25 cellular contexts compared by ENCODE assay signal in genomic region chr17:82202981-82203380, GRCh38. TPM values are rescaled to one million over a fixed set of nuclear protein-coding genes. Genes with fewer than 3 reads are reported as not detected.
A peak's percentile ranks its signal among the peaks of the same experiment; 100 is the strongest.
DNase-seq lines count a peak whose midpoint lies in the region; ATAC-seq, FAIRE-seq and TF ChIP-seq lines count a peak whose summit lies in the region.
"Had no signal": no experiment of that assay in that cellular context is flagged by ENCODE, and none has a peak within 500 bp of the region (broad histone marks: within the 10 kb centered on the region; RNA-seq: fewer than 3 reads in every experiment).

No MANE protein-coding gene starts in this region.

- H3K9me3 ChIP-seq in sigmoid colon = no peaks in the 10 kb centered on the region
- H3K9me3 ChIP-seq: body of pancreas, lower lobe of right lung, prostate gland, thoracic aorta, uterus had no signal

- FAIRE-seq in D721Med (lab: Jason Lieb, UNC) = no peak
- FAIRE-seq: A204.1 had no signal

- 84% methylated on average over 10 of the region's 10 CpGs for WGBS in sigmoid colon, 2 donors

- peak; percentile 68 for DNase-seq in activated CD4-positive, alpha-beta T cell treated with anti-CD3 and anti-CD28 coated beads for 36 hours
- no peak for DNase-seq in activated CD4-positive, alpha-beta T cell treated with anti-CD3 and anti-CD28 coated beads for 1 hour
- peak; percentile 72 for DNase-seq in stimulated activated CD4-positive, alpha-beta T cell treated with anti-CD3 and anti-CD28 coated beads, Interleukin-15, amount 100 ng/mL, for 24 hours
- no peak for DNase-seq in stimulated activated CD4-positive, alpha-beta T cell treated with anti-CD3 and anti-CD28 coated beads, Interleukin-4, amount 100 ng/mL, for 24 hours
- peak; percentile 46 for DNase-seq in activated naive CD8-positive, alpha-beta T cell treated with anti-CD3 and anti-CD28 coated beads, Interleukin-2, amount 50 U/mL, for 24 hours
- peak; percentile 56 for DNase-seq in stimulated activated CD8-positive, alpha-beta memory T cell treated with anti-CD3 and anti-CD28 coated beads, Interleukin-4, amount 100 ng/mL, for 48 hours
- DNase-seq in sigmoid colon (no peak), D721Med (ENCODE audit: insufficient read length, low spot score) (no peak)
- DNase-seq: body of pancreas; COR-L47; DMS79; GF-D8; HFFc6; lower lobe of right lung; NCI-H1092 treated with DMSO at 0.1 percent for 48 hours; NCI-H1930; NCI-H226; NCI-H774; stimulated activated naive B cell treated with anti-CD40 and anti-IgM and Interleukin-4, amounts not matched to agents 10 μg/mL and 1 μg/mL and 100 μg/mL, for 72 hours; uterus had no signal

- peaks cover 67% of the 10 kb centered on the region for H3K4me1 Mint-ChIP-seq in activated CD4-positive, alpha-beta T cell treated with anti-CD3 and anti-CD28 coated beads for 36 hours
- H3K4me1 Mint-ChIP-seq in activated naive CD8-positive, alpha-beta T cell treated with anti-CD3 and anti-CD28 coated beads, Interleukin-2, amount 50 U/mL, for 24 hours = peaks cover 82% of the 10 kb centered on the region

- peak overlapping the region; percentile 3 for H3K4me3 Mint-ChIP-seq in activated CD4-positive, alpha-beta T cell treated with anti-CD3 and anti-CD28 coated beads for 36 hours
- H3K4me3 Mint-ChIP-seq in activated naive CD8-positive, alpha-beta T cell treated with anti-CD3 and anti-CD28 coated beads, Interleukin-2, amount 50 U/mL, for 24 hours = peak overlapping the region; percentile 10
- H3K4me3 Mint-ChIP-seq: GM23338; HFFc6; IgD-negative memory B cell; stimulated activated naive B cell treated with anti-CD40 and anti-IgM and Interleukin-4, amounts not matched to agents 10 μg/mL and 1 μg/mL and 100 μg/mL, for 72 hours had no signal

- H3K36me3 Mint-ChIP-seq in activated CD4-positive, alpha-beta T cell treated with anti-CD3 and anti-CD28 coated beads for 36 hours (ENCODE audit: low read depth) = peaks cover 19% of the 10 kb centered on the region
- peaks cover 14% of the 10 kb centered on the region for H3K36me3 Mint-ChIP-seq in activated naive CD8-positive, alpha-beta T cell treated with anti-CD3 and anti-CD28 coated beads, Interleukin-2, amount 50 U/mL, for 24 hours (ENCODE audit: low read depth)

- TF ChIP-seq POLR2A in sigmoid colon (IDR thresholded peaks at IDR 0.05) = no peak

- no peak for TF ChIP-seq EP300 in sigmoid colon (IDR thresholded peaks at IDR 0.05)

- POLR2A ChIA-PET in activated CD4-positive, alpha-beta T cell treated with anti-CD3 and anti-CD28 coated beads for 36 hours (lab: Charles Lee) = no interaction called here

- CTCF ChIA-PET in activated CD4-positive, alpha-beta T cell treated with anti-CD3 and anti-CD28 coated beads for 36 hours (lab: Charles Lee) = interaction anchor here (1.5 kb wide), 1 partner anchor 33 kb away, joined by 3 read pairs; no protein-coding TSS in a partner anchor

- H3K27ac ChIP-seq in sigmoid colon = no peak overlapping the region
- H3K27ac ChIP-seq: body of pancreas, lower lobe of right lung, prostate gland, thoracic aorta, uterus had no signal

- H3K36me3 ChIP-seq in sigmoid colon = peaks cover 0 to 21% (median 8%) of the 10 kb centered on the region in 4 donors
- H3K36me3 ChIP-seq: prostate gland, thoracic aorta, uterus had no signal

- H3K9me3 Mint-ChIP-seq in activated CD4-positive, alpha-beta T cell treated with anti-CD3 and anti-CD28 coated beads for 36 hours (ENCODE audit: low read depth) = no peaks in the 10 kb centered on the region
- H3K9me3 Mint-ChIP-seq in activated naive CD8-positive, alpha-beta T cell treated with anti-CD3 and anti-CD28 coated beads, Interleukin-2, amount 50 U/mL, for 24 hours = no peaks in the 10 kb centered on the region
- H3K9me3 Mint-ChIP-seq: GM23338; HFFc6; IgD-negative memory B cell; stimulated activated naive B cell treated with anti-CD40 and anti-IgM and Interleukin-4, amounts not matched to agents 10 μg/mL and 1 μg/mL and 100 μg/mL, for 72 hours had no signal

- no peaks in the 10 kb centered on the region for H3K27me3 Mint-ChIP-seq in activated CD4-positive, alpha-beta T cell treated with anti-CD3 and anti-CD28 coated beads for 36 hours
- no peaks in the 10 kb centered on the region for H3K27me3 Mint-ChIP-seq in activated naive CD8-positive, alpha-beta T cell treated with anti-CD3 and anti-CD28 coated beads, Interleukin-2, amount 50 U/mL, for 24 hours
- H3K27me3 Mint-ChIP-seq: IgD-negative memory B cell; stimulated activated naive B cell treated with anti-CD40 and anti-IgM and Interleukin-4, amounts not matched to agents 10 μg/mL and 1 μg/mL and 100 μg/mL, for 72 hours had no signal

- no peak for ATAC-seq in activated CD4-positive, alpha-beta T cell treated with anti-CD3 and anti-CD28 coated beads for 36 hours
- ATAC-seq in activated naive CD8-positive, alpha-beta T cell treated with anti-CD3 and anti-CD28 coated beads, Interleukin-2, amount 50 U/mL, for 24 hours = peak; percentile 42
- ATAC-seq: body of pancreas; GM23338; lower lobe of right lung; stimulated activated naive B cell treated with anti-CD40 and anti-IgM and Interleukin-4, amounts not matched to agents 10 μg/mL and 1 μg/mL and 100 μg/mL, for 72 hours had no signal

- intact Hi-C loops in activated CD4-positive, alpha-beta T cell treated with anti-CD3 and anti-CD28 coated beads for 36 hours (cut with DNase I, micrococcal nuclease) = loop anchor here in 1 of 2 experiments (5.0 kb wide), 1 partner anchor 96 kb away; no protein-coding TSS in a partner anchor
- intact Hi-C loops in sigmoid colon (cut with DNase I) = loop anchor here (10.0 kb wide), 1 partner anchor 212 kb away; the partner anchor contains the start of genes HEXD and OGFOD3

- H3K27me3 ChIP-seq in sigmoid colon = no peaks in the 10 kb centered on the region
- H3K27me3 ChIP-seq: body of pancreas, uterus had no signal

- no peak overlapping the region for H3K4me3 ChIP-seq in sigmoid colon
- H3K4me3 ChIP-seq: body of pancreas, GM23338, lower lobe of right lung, prostate gland, thoracic aorta, uterus had no signal

- TF ChIP-seq CTCF in sigmoid colon (IDR thresholded peaks at IDR 0.05) (no peak), D721Med (IDR thresholded peaks at IDR 0.05; ENCODE audit: insufficient read depth, missing control alignments) (no peak)

- H3K27ac Mint-ChIP-seq in activated CD4-positive, alpha-beta T cell treated with anti-CD3 and anti-CD28 coated beads for 36 hours = peak overlapping the region; percentile 32
- peak overlapping the region; percentile 61 for H3K27ac Mint-ChIP-seq in activated naive CD8-positive, alpha-beta T cell treated with anti-CD3 and anti-CD28 coated beads, Interleukin-2, amount 50 U/mL, for 24 hours
- H3K27ac Mint-ChIP-seq: GM23338; HFFc6; IgD-negative memory B cell; stimulated activated naive B cell treated with anti-CD40 and anti-IgM and Interleukin-4, amounts not matched to agents 10 μg/mL and 1 μg/mL and 100 μg/mL, for 72 hours had no signal

- peaks cover 0 to 12% (median 10%) of the 10 kb centered on the region in 4 donors for H3K4me1 ChIP-seq in sigmoid colon
- H3K4me1 ChIP-seq: prostate gland, uterus had no signal

RNA-seq across cellular contexts. Expression of gene CCDC57, which starts 9.7 kb away (rescaled TPM):
- 10 to 100 TPM; 41.6 to 43.8 TPM for total RNA-seq in activated CD4-positive, alpha-beta T cell treated with anti-CD3 and anti-CD28 coated beads for 36 hours
- 10 to 100 TPM; 13.3 to 34.1 (median 20.8) TPM for total RNA-seq in sigmoid colon
- polyA plus RNA-seq in sigmoid colon = 10 to 100 TPM; 17.4 to 47.8 (median 25.4) TPM

RNA-seq across cellular contexts. Expression of gene SLC16A3, which starts 25.9 kb away (rescaled TPM):
- total RNA-seq in activated CD4-positive, alpha-beta T cell treated with anti-CD3 and anti-CD28 coated beads for 36 hours = 100 to 1,000 TPM in 1 of 2 experiments, 10 to 100 TPM in 1; 93.2 to 157 TPM
- total RNA-seq in sigmoid colon = 10 to 100 TPM in 3 of 4 donors, 1 to 10 TPM in 1; 9.6 to 19.7 (median 11.6) TPM
- polyA plus RNA-seq in sigmoid colon = 100 to 1,000 TPM in 1 of 3 donors, 10 to 100 TPM in 2; 10.8 to 140 (median 37.9) TPM

Comparison
In these comparisons a context has a peak if more than half of its experiments do, and no peak if none do; other contexts are left out.
1. DNase-seq: peak in activated CD4-positive, alpha-beta T cell treated with anti-CD3 and anti-CD28 coated beads for 36 hours (single experiment), stimulated activated CD4-positive, alpha-beta T cell treated with anti-CD3 and anti-CD28 coated beads, Interleukin-15, amount 100 ng/mL, for 24 hours (single experiment), activated naive CD8-positive, alpha-beta T cell treated with anti-CD3 and anti-CD28 coated beads, Interleukin-2, amount 50 U/mL, for 24 hours (single experiment) and stimulated activated CD8-positive, alpha-beta memory T cell treated with anti-CD3 and anti-CD28 coated beads, Interleukin-4, amount 100 ng/mL, for 48 hours (single experiment); none in activated CD4-positive, alpha-beta T cell treated with anti-CD3 and anti-CD28 coated beads for 1 hour (single experiment), stimulated activated CD4-positive, alpha-beta T cell treated with anti-CD3 and anti-CD28 coated beads, Interleukin-4, amount 100 ng/mL, for 24 hours (single experiment), sigmoid colon (single experiment) and D721Med (single experiment).
2. RNA of gene SLC16A3, which starts 25.9 kb away (total RNA-seq): 93.2 to 157 TPM in activated CD4-positive, alpha-beta T cell treated with anti-CD3 and anti-CD28 coated beads for 36 hours; 9.6 to 19.7 TPM in sigmoid colon; every median in the first group is over 4 times any median in the second.